In the genomic region with DNA sequence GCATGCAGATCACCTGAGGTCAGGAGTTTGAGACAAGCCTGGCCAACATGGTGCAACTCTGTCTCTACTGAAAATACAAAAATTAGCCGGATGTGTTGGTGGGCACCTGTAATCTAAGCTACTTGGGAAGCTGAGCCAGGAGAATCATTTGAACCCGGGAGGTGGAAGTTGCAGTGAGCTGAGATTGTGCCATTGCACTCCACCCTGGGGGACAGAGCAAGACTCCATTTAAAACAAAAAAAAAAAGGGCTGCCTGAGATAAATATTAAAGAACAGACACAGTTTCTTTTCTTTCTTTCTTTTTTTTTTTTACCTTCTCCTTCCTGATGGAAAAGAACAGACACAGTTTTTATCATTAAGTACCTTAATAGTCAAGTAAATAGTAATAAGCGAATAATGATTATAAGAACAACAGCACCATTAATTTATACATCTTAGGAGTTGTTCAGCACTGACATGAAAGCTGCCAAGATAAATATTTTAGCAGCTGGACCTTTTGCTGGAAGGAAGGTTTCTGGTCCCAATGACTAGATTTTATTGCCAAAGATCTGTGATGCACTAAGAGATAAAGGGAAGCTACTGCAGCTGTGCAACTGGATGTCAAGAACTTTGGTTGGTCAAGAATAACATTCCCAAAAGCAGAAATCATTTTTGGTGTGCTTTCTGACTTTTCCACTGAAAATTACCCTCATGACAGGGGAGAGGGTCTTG, we compare ENCODE assay signal across 23 cellular contexts. TPM values are rescaled to one million over a fixed set of nuclear protein-coding genes. Genes with fewer than 3 reads are reported as not detected.
DNase-seq lines count a peak whose midpoint lies in the region; ATAC-seq and TF ChIP-seq lines count a peak whose summit lies in the region.
"Had no signal": no experiment of that assay in that cellular context is flagged by ENCODE, and none has a peak within 500 bp of the region (broad histone marks: within the 10 kb centered on the region; RNA-seq: fewer than 3 reads in every experiment).

No MANE protein-coding gene starts in this region.

- no peaks in the 10 kb centered on the region for H3K36me3 ChIP-seq in uterus
- H3K36me3 ChIP-seq: thyroid gland had no signal

- CTCF ChIA-PET in activated naive CD4-positive, alpha-beta T cell treated with anti-CD3 and anti-CD28 coated beads for 36 hours (lab: Charles Lee): interaction anchor here (0.6 kb wide), 1 partner anchor 191 kb away, joined by 3 read pairs; no protein-coding TSS in a partner anchor

- ATAC-seq in left ventricle myocardium superior: peak; percentile 91
- ATAC-seq: activated CD8-positive, alpha-beta T cell treated with anti-CD3 and anti-CD28 coated beads, Interleukin-2, amount 10 ng/mL, durations not matched to agents 7 days and 5 days; activated T-cell treated with anti-CD3 and anti-CD28 coated beads, Interleukin-2, amount 50 U/mL, for 4 hours; body of pancreas; stimulated activated naive B cell treated with anti-CD40 and anti-IgM and Interleukin-4, amounts not matched to agents 10 μg/mL and 1 μg/mL and 100 μg/mL, for 72 hours had no signal

- H3K4me3 ChIP-seq in choroid plexus epithelial cell (ENCODE audit: low read depth, low read length) (no peak overlapping the region), uterus (no peak overlapping the region)
- H3K4me3 ChIP-seq: body of pancreas, SJSA1, thyroid gland had no signal

- H3K27me3 Mint-ChIP-seq in activated naive CD4-positive, alpha-beta T cell treated with anti-CD3 and anti-CD28 coated beads for 36 hours (ENCODE audit: low read depth): no peaks in the 10 kb centered on the region
- H3K27me3 Mint-ChIP-seq: activated naive CD8-positive, alpha-beta T cell; B cell; stimulated activated naive B cell treated with anti-CD40 and anti-IgM and Interleukin-4, amounts not matched to agents 10 μg/mL and 1 μg/mL and 100 μg/mL, for 72 hours had no signal

- H3K9me3 Mint-ChIP-seq in activated naive CD4-positive, alpha-beta T cell treated with anti-CD3 and anti-CD28 coated beads for 36 hours: no peaks in the 10 kb centered on the region
- H3K9me3 Mint-ChIP-seq: activated T-cell treated with anti-CD3 and anti-CD28 coated beads, Interleukin-2, amount 50 U/mL, for 4 hours; stimulated activated naive B cell treated with anti-CD40 and anti-IgM and Interleukin-4, amounts not matched to agents 10 μg/mL and 1 μg/mL and 100 μg/mL, for 72 hours had no signal

- DNase-seq in RPMI7951 (ENCODE audit: low read depth) (peak; percentile 11), choroid plexus epithelial cell (ENCODE audit: low read depth) (peak; percentile 75), left ventricle myocardium superior (peak; percentile 44), uterus (no peak), CD1c-positive myeloid dendritic cell (ENCODE audit: extremely low spot score) (no peak), putamen (ENCODE audit: low spot score) (no peak)
- no peak for DNase-seq in activated naive CD4-positive, alpha-beta T cell treated with anti-CD3 and anti-CD28 coated beads for 36 hours
- DNase-seq: activated CD4-positive, CD25-positive, alpha-beta regulatory T cell; activated CD8-positive, alpha-beta T cell treated with anti-CD3 and anti-CD28 coated beads, Interleukin-2, amount 10 ng/mL, durations not matched to agents 7 days and 5 days; activated T-cell treated with anti-CD3 and anti-CD28 coated beads, Interleukin-2, amount 50 U/mL, for 4 hours; body of pancreas; dermis blood vessel endothelial cell; glutamatergic neuron; Kasumi-1; NCI-H1417; retina; stimulated activated naive B cell treated with anti-CD40 and anti-IgM and Interleukin-4, amounts not matched to agents 10 μg/mL and 1 μg/mL and 100 μg/mL, for 72 hours; T-helper 9 cell; thyroid gland had no signal

- TF ChIP-seq CTCF in choroid plexus epithelial cell (conservative IDR thresholded peaks at IDR 0.05; ENCODE audit: low read depth, low read length): no peak
- TF ChIP-seq CTCF in uterus (IDR thresholded peaks at IDR 0.05): no peak

- H3K4me1 Mint-ChIP-seq in activated naive CD4-positive, alpha-beta T cell treated with anti-CD3 and anti-CD28 coated beads for 36 hours (ENCODE audit: low read depth): peaks cover 10% of the 10 kb centered on the region
- H3K4me1 Mint-ChIP-seq: B cell had no signal

- H3K9me3 ChIP-seq in uterus: no peaks in the 10 kb centered on the region
- H3K9me3 ChIP-seq: body of pancreas, neutrophil, SJSA1, thyroid gland had no signal

- no peak for TF ChIP-seq POLR2A in uterus (IDR thresholded peaks at IDR 0.05)

- H3K27ac Mint-ChIP-seq in activated naive CD4-positive, alpha-beta T cell treated with anti-CD3 and anti-CD28 coated beads for 36 hours: no peak overlapping the region
- H3K27ac Mint-ChIP-seq: activated CD8-positive, alpha-beta T cell treated with anti-CD3 and anti-CD28 coated beads, Interleukin-2, amount 10 ng/mL, durations not matched to agents 7 days and 5 days; activated naive CD8-positive, alpha-beta T cell; B cell; stimulated activated naive B cell treated with anti-CD40 and anti-IgM and Interleukin-4, amounts not matched to agents 10 μg/mL and 1 μg/mL and 100 μg/mL, for 72 hours had no signal

- peaks cover 25% of the 10 kb centered on the region for H3K36me3 Mint-ChIP-seq in activated naive CD4-positive, alpha-beta T cell treated with anti-CD3 and anti-CD28 coated beads for 36 hours (ENCODE audit: low read depth)

- no peak overlapping the region for H3K4me3 Mint-ChIP-seq in activated naive CD4-positive, alpha-beta T cell treated with anti-CD3 and anti-CD28 coated beads for 36 hours
- H3K4me3 Mint-ChIP-seq: activated CD8-positive, alpha-beta T cell treated with anti-CD3 and anti-CD28 coated beads, Interleukin-2, amount 10 ng/mL, durations not matched to agents 7 days and 5 days; activated naive CD8-positive, alpha-beta T cell; activated T-cell treated with anti-CD3 and anti-CD28 coated beads, Interleukin-2, amount 50 U/mL, for 4 hours; B cell; stimulated activated naive B cell treated with anti-CD40 and anti-IgM and Interleukin-4, amounts not matched to agents 10 μg/mL and 1 μg/mL and 100 μg/mL, for 72 hours had no signal

- intact Hi-C loops in left ventricle myocardium superior (cut with micrococcal nuclease) (no loop called here), uterus (cut with DNase I; ENCODE audit: low total_unique reads) (no loop called here)
- intact Hi-C loops in activated naive CD4-positive, alpha-beta T cell treated with anti-CD3 and anti-CD28 coated beads for 36 hours (cut with micrococcal nuclease): no loop called here

- peak overlapping the region; percentile 2 to 28 for H3K27ac ChIP-seq in uterus
- H3K27ac ChIP-seq: body of pancreas, neutrophil, SJSA1, thyroid gland had no signal

- H3K27me3 ChIP-seq in uterus: no peaks in the 10 kb centered on the region
- H3K27me3 ChIP-seq: body of pancreas, neutrophil, SJSA1, thyroid gland had no signal

- no peaks in the 10 kb centered on the region for H3K4me1 ChIP-seq in uterus
- H3K4me1 ChIP-seq: body of pancreas, SJSA1, thyroid gland had no signal

RNA-seq across cellular contexts. Expression of a gene that starts 7.0 kb away (rescaled TPM):
- 11.2 and 17.8 TPM in 2 replicates for total RNA-seq in RPMI7951 (2014; rRNA removed; shearing (Covaris generic))
- total RNA-seq in left ventricle myocardium superior: 4.3 TPM
- total RNA-seq in uterus: 10 to 100 TPM in 1 of 4 donors, 1 to 10 TPM in 2, under 1 TPM in 1; 0.88 to 12.0 (median 4.3) TPM
- 10 to 100 TPM; 24.9 to 26.5 TPM for total RNA-seq in activated naive CD4-positive, alpha-beta T cell treated with anti-CD3 and anti-CD28 coated beads for 36 hours

RNA-seq across cellular contexts. Expression of a gene that starts 7.6 kb away (rescaled TPM):
- total RNA-seq in RPMI7951 (2014; rRNA removed; shearing (Covaris generic)): 10.9 and 13.9 TPM in 2 replicates
- total RNA-seq in left ventricle myocardium superior: 13.1 TPM
- 10 to 100 TPM; 16.5 to 48.0 (median 33.0) TPM for total RNA-seq in uterus
- total RNA-seq in activated naive CD4-positive, alpha-beta T cell treated with anti-CD3 and anti-CD28 coated beads for 36 hours: 10 to 100 TPM; 41.0 to 46.2 TPM

RNA-seq across cellular contexts. Expression of a gene that starts 39.2 kb away (rescaled TPM):
- 123 and 143 TPM in 2 replicates for total RNA-seq in RPMI7951 (2014; rRNA removed; shearing (Covaris generic))
- total RNA-seq in left ventricle myocardium superior: 55.6 TPM
- 100 to 1,000 TPM in 3 of 4 donors, 10 to 100 TPM in 1; 73.2 to 234 (median 161) TPM for total RNA-seq in uterus
- 100 to 1,000 TPM; 271 to 272 TPM for total RNA-seq in activated naive CD4-positive, alpha-beta T cell treated with anti-CD3 and anti-CD28 coated beads for 36 hours

Comparison
In these comparisons a context has a peak if more than half of its experiments do, and no peak if none do; other contexts are left out.
1. DNase-seq: peak in RPMI7951 (single experiment), choroid plexus epithelial cell (single experiment) and left ventricle myocardium superior (single experiment); none in uterus (0 of 2), activated naive CD4-positive, alpha-beta T cell treated with anti-CD3 and anti-CD28 coated beads for 36 hours (single experiment), CD1c-positive myeloid dendritic cell (single experiment) and putamen (single experiment).